In the genomic region with DNA sequence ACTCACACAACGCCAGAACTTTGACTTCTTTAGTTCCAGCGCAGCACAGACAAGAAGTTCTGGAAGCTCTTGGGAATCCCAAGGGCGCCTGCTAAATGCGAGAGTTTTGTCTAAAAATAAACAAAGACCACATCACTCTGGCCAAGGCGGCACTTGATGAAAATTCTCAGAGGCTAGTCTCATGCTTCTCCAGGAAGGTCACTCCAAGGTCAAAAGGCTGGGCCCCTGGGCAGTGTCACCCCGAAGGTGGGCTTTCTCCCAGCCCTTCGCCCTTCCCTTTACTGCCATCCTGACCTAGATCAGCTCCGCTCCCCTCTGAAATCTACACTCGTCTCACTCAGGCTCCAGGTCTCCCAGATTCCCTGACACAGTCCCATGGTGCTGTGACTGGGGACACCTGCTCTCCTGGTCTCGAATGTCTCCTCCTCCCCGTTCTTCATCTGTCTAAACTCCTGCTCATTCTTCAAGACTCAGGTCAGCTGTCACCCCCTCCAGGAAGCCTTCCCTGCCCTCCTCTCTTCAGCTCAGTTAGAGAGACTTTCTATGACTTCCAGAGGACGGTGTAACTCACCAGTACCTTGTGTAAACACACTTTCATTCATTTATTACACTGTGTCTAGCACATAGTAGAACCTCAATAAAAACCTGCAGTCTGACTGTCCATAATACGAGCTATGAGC, we compare ENCODE assay signal across 9 cellular contexts. TPM values are rescaled to one million over a fixed set of nuclear protein-coding genes. Genes with fewer than 3 reads are reported as not detected.
A peak's percentile ranks its signal among the peaks of the same experiment; 100 is the strongest.
DNase-seq lines count a peak whose midpoint lies in the region; ATAC-seq, FAIRE-seq and TF ChIP-seq lines count a peak whose summit lies in the region.
"Had no signal": no experiment of that assay in that cellular context is flagged by ENCODE, and none has a peak within 500 bp of the region (broad histone marks: within the 10 kb centered on the region; RNA-seq: fewer than 3 reads in every experiment).

No MANE protein-coding gene starts in this region.

- peaks cover 12% of the 10 kb centered on the region for H3K4me1 ChIP-seq in astrocyte (ENCODE audit: insufficient read depth, low read length)

- POLR2A ChIA-PET in activated CD4-positive, alpha-beta T cell treated with anti-CD3 and anti-CD28 coated beads for 36 hours (lab: Charles Lee), result interaction anchor here (0.7 to 3.2 kb wide), 7 partner anchors 8 to 45 kb away, joined by 3 to 45 read pairs (median 10); no protein-coding TSS in a partner anchor

- H3K9me3 ChIP-seq in astrocyte (ENCODE audit: insufficient read depth, low read depth, low read length), result no peaks in the 10 kb centered on the region

- peak overlapping the region; percentile 43 for H3K4me3 Mint-ChIP-seq in activated CD4-positive, alpha-beta T cell treated with anti-CD3 and anti-CD28 coated beads for 36 hours
- no peak overlapping the region for H3K4me3 Mint-ChIP-seq in astrocyte (ENCODE audit: unreplicated experiment)

- intact Hi-C loops in activated CD4-positive, alpha-beta T cell treated with anti-CD3 and anti-CD28 coated beads for 36 hours (cut with DNase I, micrococcal nuclease), result loop anchor here (1.0 to 5.0 kb wide), 7 partner anchors 8 to 506 kb away; no protein-coding TSS in a partner anchor

- no peak for DNase-seq in activated CD4-positive, alpha-beta T cell treated with anti-CD3 and anti-CD28 coated beads for 36 hours
- no peak for DNase-seq in activated CD4-positive, alpha-beta T cell treated with anti-CD3 and anti-CD28 coated beads, Interleukin-2, amount 50 U/mL, for 48 hours
- no peak for DNase-seq in astrocyte (ENCODE audit: low read depth)
- DNase-seq in mesenteric fat pad (ENCODE audit: low spot score), result peak; percentile 69
- DNase-seq in RKO (ENCODE audit: low spot score), result no peak
- DNase-seq in H4 (ENCODE audit: low spot score), result no peak
- DNase-seq: NCI-H1436 treated with DMSO at 0.1 percent for 48 hours had no signal

- no peak overlapping the region for H2AFZ ChIP-seq in astrocyte (ENCODE audit: low read depth, low read length)

- H3K4me2 ChIP-seq in astrocyte (ENCODE audit: low read length), result peak overlapping the region; percentile 44

- ATAC-seq in activated CD4-positive, alpha-beta T cell treated with anti-CD3 and anti-CD28 coated beads for 36 hours, result no peak
- ATAC-seq in HG03571 (IDR thresholded peaks at IDR 0.05; ENCODE audit: unreplicated experiment), result no peak

- CTCF ChIA-PET in activated CD4-positive, alpha-beta T cell treated with anti-CD3 and anti-CD28 coated beads for 36 hours (lab: Charles Lee), result interaction anchor here (0.6 to 7.6 kb wide), 13 partner anchors 8 to 173 kb away, joined by 3 to 100 read pairs (median 4); no protein-coding TSS in a partner anchor

- H3K4me3 ChIP-seq in astrocyte (ENCODE audit: insufficient read depth, low read depth, low read length), result no peak overlapping the region

- no peaks in the 10 kb centered on the region for H3K36me3 ChIP-seq in astrocyte (ENCODE audit: insufficient read depth, low read length)

- TF ChIP-seq CTCF in astrocyte (IDR thresholded peaks at IDR 0.05; ENCODE audit: insufficient read depth, low read depth, low read length), result no peak

- H4K20me1 ChIP-seq in astrocyte (ENCODE audit: insufficient read depth, low read length), result peaks cover 68% of the 10 kb centered on the region

- H3K36me3 Mint-ChIP-seq in activated CD4-positive, alpha-beta T cell treated with anti-CD3 and anti-CD28 coated beads for 36 hours (ENCODE audit: low read depth), result peaks cover 16% of the 10 kb centered on the region
- H3K36me3 Mint-ChIP-seq in astrocyte (ENCODE audit: low read depth, unreplicated experiment), result peaks cover 16% of the 10 kb centered on the region

- H3K27ac Mint-ChIP-seq in activated CD4-positive, alpha-beta T cell treated with anti-CD3 and anti-CD28 coated beads for 36 hours, result peak overlapping the region; percentile 76
- no peak overlapping the region for H3K27ac Mint-ChIP-seq in astrocyte (ENCODE audit: unreplicated experiment)

- H3K9me3 Mint-ChIP-seq in activated CD4-positive, alpha-beta T cell treated with anti-CD3 and anti-CD28 coated beads for 36 hours (ENCODE audit: low read depth), result no peaks in the 10 kb centered on the region
- no peaks in the 10 kb centered on the region for H3K9me3 Mint-ChIP-seq in astrocyte (ENCODE audit: unreplicated experiment)

- no peaks in the 10 kb centered on the region for H3K27me3 ChIP-seq in astrocyte (ENCODE audit: insufficient read depth, low read length)

- peaks cover 84% of the 10 kb centered on the region for H3K4me1 Mint-ChIP-seq in activated CD4-positive, alpha-beta T cell treated with anti-CD3 and anti-CD28 coated beads for 36 hours
- H3K4me1 Mint-ChIP-seq in astrocyte (ENCODE audit: low read depth, unreplicated experiment), result peaks cover 23% of the 10 kb centered on the region

- H3K27ac ChIP-seq in astrocyte (ENCODE audit: low read depth, low read length) (no peak overlapping the region), temporal lobe (ENCODE audit: low read depth, low read length) (peak overlapping the region; percentile 96)

- no peak for FAIRE-seq in astrocyte (lab: Jason Lieb, UNC)

- no peaks in the 10 kb centered on the region for H3K27me3 Mint-ChIP-seq in activated CD4-positive, alpha-beta T cell treated with anti-CD3 and anti-CD28 coated beads for 36 hours
- peaks cover 4% of the 10 kb centered on the region for H3K27me3 Mint-ChIP-seq in astrocyte (ENCODE audit: low read depth, unreplicated experiment)

- H3K79me2 ChIP-seq in astrocyte (ENCODE audit: insufficient read depth, low read length), result peaks cover 35% of the 10 kb centered on the region

- H3K9ac ChIP-seq in astrocyte (ENCODE audit: low read length), result peak overlapping the region; percentile 32

RNA-seq across cellular contexts. Expression of a gene that starts 10.5 kb away (rescaled TPM):
- 10 to 100 TPM; 13.3 to 13.9 TPM for total RNA-seq in activated CD4-positive, alpha-beta T cell treated with anti-CD3 and anti-CD28 coated beads for 36 hours
- total RNA-seq in astrocyte (12.9 and 13.7 TPM in 2 replicates), mesenteric fat pad (35.0 TPM), temporal lobe (17.0 TPM)
- total RNA-seq in H4 (2014; rRNA removed; shearing (Covaris generic)), result 7.4 and 10.5 TPM in 2 replicates

RNA-seq across cellular contexts. Expression of a gene that starts 58.0 kb away (rescaled TPM):
- total RNA-seq in activated CD4-positive, alpha-beta T cell treated with anti-CD3 and anti-CD28 coated beads for 36 hours, result 10 to 100 TPM; 21.4 to 28.4 TPM
- 19.1 and 19.5 TPM in 2 replicates for total RNA-seq in astrocyte
- 13.5 TPM for total RNA-seq in mesenteric fat pad
- 36.9 TPM for total RNA-seq in temporal lobe
- total RNA-seq in H4 (2014; rRNA removed; shearing (Covaris generic)), result 22.8 and 32.3 TPM in 2 replicates
